ENCODE assay signal across 8 cellular contexts in genomic region chr19:51704601-51705000, GRCh38.
DNase-seq lines count a peak whose midpoint lies in the region; FAIRE-seq lines count a peak whose summit lies in the region.

No MANE protein-coding gene starts in this region.

- no peaks in the 10 kb centered on the region for H3K27me3 ChIP-seq in layer of hippocampus (ENCODE audit: control insufficient read depth, insufficient read depth, low read length)

- DNase-seq in T-helper 2 cell treated with Interferon-gamma antibody and Interleukin-4, amounts not matched to agents 5 μg/mL and 100 μg/mL, for 36 hours (ENCODE audit: low spot score): no peak
- no peak for DNase-seq in T-helper 2 cell
- peak in 1 of 49 donors; percentile 31 for DNase-seq in substantia nigra (lab: John Stamatoyannopoulos, UW)
- no peak for DNase-seq in nucleus accumbens (lab: John Stamatoyannopoulos, UW)
- no peak for DNase-seq in GM19239 (ENCODE audit: insufficient read length, low spot score)
- DNase-seq in SIG-M5 (lab: John Stamatoyannopoulos, UW): no peak

- H3K27me3 Mint-ChIP-seq in T-helper 2 cell treated with Interferon-gamma antibody and Interleukin-4, amounts not matched to agents 5 μg/mL and 100 μg/mL, for 36 hours (ENCODE audit: low read depth): peaks cover 2% of the 10 kb centered on the region

- H3K36me3 Mint-ChIP-seq in T-helper 2 cell treated with Interferon-gamma antibody and Interleukin-4, amounts not matched to agents 5 μg/mL and 100 μg/mL, for 36 hours (ENCODE audit: low read depth): peaks cover 20% of the 10 kb centered on the region

- no peak for FAIRE-seq in GM19239 (lab: Jason Lieb, UNC)

- H3K27ac ChIP-seq in angular gyrus (ENCODE audit: low read depth, low read length) (peak overlapping the region; percentile 93), layer of hippocampus (ENCODE audit: low read depth, low read length) (peak overlapping the region; percentile 94), substantia nigra (ENCODE audit: low read depth, low read length, poor library complexity, severe bottlenecking) (peak overlapping the region; percentile 96)

- H3K27ac Mint-ChIP-seq in T-helper 2 cell treated with Interferon-gamma antibody and Interleukin-4, amounts not matched to agents 5 μg/mL and 100 μg/mL, for 36 hours: peak overlapping the region; percentile 89

- H3K4me1 Mint-ChIP-seq in T-helper 2 cell treated with Interferon-gamma antibody and Interleukin-4, amounts not matched to agents 5 μg/mL and 100 μg/mL, for 36 hours (ENCODE audit: low read depth): peaks cover 15% of the 10 kb centered on the region

- no peaks in the 10 kb centered on the region for H3K9me3 Mint-ChIP-seq in T-helper 2 cell treated with Interferon-gamma antibody and Interleukin-4, amounts not matched to agents 5 μg/mL and 100 μg/mL, for 36 hours

- H3K4me3 Mint-ChIP-seq in T-helper 2 cell treated with Interferon-gamma antibody and Interleukin-4, amounts not matched to agents 5 μg/mL and 100 μg/mL, for 36 hours: peak overlapping the region; percentile 89
